ENCODE assay signal across 11 cellular contexts in genomic region chr7:151460474-151460855, GRCh38. TPM values are rescaled to one million over a fixed set of nuclear protein-coding genes. Genes with fewer than 3 reads are reported as not detected.
DNase-seq lines count a peak whose midpoint lies in the region; ATAC-seq and TF ChIP-seq lines count a peak whose summit lies in the region.
"Had no signal": no experiment of that assay in that cellular context is flagged by ENCODE, and none has a peak within 500 bp of the region (broad histone marks: within the 10 kb centered on the region; RNA-seq: fewer than 3 reads in every experiment).

No MANE protein-coding gene starts in this region.

- no peak overlapping the region for H3K4me3 Mint-ChIP-seq in naive thymus-derived CD4-positive, alpha-beta T cell

- no peaks in the 10 kb centered on the region for H3K79me1 ChIP-seq in trophoblast cell (ENCODE audit: low read length)

- no peaks in the 10 kb centered on the region for H3K79me2 ChIP-seq in trophoblast cell (ENCODE audit: control insufficient read depth, insufficient read depth, low read length, poor library complexity)

- intact Hi-C loops in ascending aorta (cut with DNase I): no loop called here
- intact Hi-C loops in left cardiac atrium (cut with DNase I): loop anchor here (2.0 to 10.0 kb wide), 3 partner anchors 58 to 294 kb away; partner anchors contain the start of gene RHEB (in 1 of the 2)
- intact Hi-C loops in naive thymus-derived CD4-positive, alpha-beta T cell (cut with micrococcal nuclease): no loop called here

- H3K18ac ChIP-seq in trophoblast cell (ENCODE audit: low read length): no peak overlapping the region

- H3K36me3 Mint-ChIP-seq in naive thymus-derived CD4-positive, alpha-beta T cell: peaks cover 12 to 36% (median 26%) of the 10 kb centered on the region in 5 donors

- H3K4me3 ChIP-seq in ascending aorta (peak overlapping the region; percentile 7 to 52), trophoblast cell (ENCODE audit: low read depth, low read length) (no peak overlapping the region)
- no peak overlapping the region for H3K4me3 ChIP-seq in naive thymus-derived CD4-positive, alpha-beta T cell (ENCODE audit: low read length)
- H3K4me3 ChIP-seq: BLaER1 treated with 17β-estradiol and CSF1 and Interleukin-3, amounts not matched to agents 10 nM and 100 nM had no signal

- no peak overlapping the region for H3K14ac ChIP-seq in trophoblast cell (ENCODE audit: low read length)

- H3K36me3 ChIP-seq in ascending aorta: peaks cover 11 to 16% of the 10 kb centered on the region in 2 donors
- H3K36me3 ChIP-seq in trophoblast cell (ENCODE audit: control insufficient read depth in 1 of 2, insufficient read depth in 2 of 2, low read length in 2 of 2): peaks cover 9 to 11% of the 10 kb centered on the region in 2 experiments
- H3K36me3 ChIP-seq in naive thymus-derived CD4-positive, alpha-beta T cell (ENCODE audit: control insufficient read depth in 2 of 3, insufficient read depth in 3 of 3, low read length in 3 of 3): peaks cover 0 to 6% (median 0%) of the 10 kb centered on the region in 3 experiments

- no peak overlapping the region for H4K8ac ChIP-seq in trophoblast cell (ENCODE audit: low read depth, low read length)

- H2BK12ac ChIP-seq in trophoblast cell (ENCODE audit: low read length): peak overlapping the region; percentile 21

- ATAC-seq in left cardiac atrium: peak; percentile 19 to 53
- no peak for ATAC-seq in GM19467 (IDR thresholded peaks at IDR 0.05; ENCODE audit: unreplicated experiment)
- ATAC-seq in naive thymus-derived CD4-positive, alpha-beta T cell: no peak

- no peak for TF ChIP-seq CTCF in ascending aorta (IDR thresholded peaks at IDR 0.05)

- H3K9ac ChIP-seq in trophoblast cell (ENCODE audit: low read length): no peak overlapping the region
- H3K9ac ChIP-seq: BLaER1 treated with 17β-estradiol and CSF1 and Interleukin-3, amounts not matched to agents 10 nM and 100 nM had no signal

- H3K9me3 ChIP-seq in ascending aorta: peaks cover 0 to 7% of the 10 kb centered on the region in 2 donors
- H3K9me3 ChIP-seq in trophoblast cell (ENCODE audit: insufficient read depth, low read depth, low read length): peaks cover 3% of the 10 kb centered on the region
- peaks cover 0 to 21% (median 0%) of the 10 kb centered on the region in 3 experiments for H3K9me3 ChIP-seq in naive thymus-derived CD4-positive, alpha-beta T cell (ENCODE audit: control insufficient read depth in 2 of 3, low read length in 3 of 3)
- H3K9me3 ChIP-seq: neutrophil had no signal

- CTCF ChIA-PET in naive thymus-derived CD4-positive, alpha-beta T cell (lab: Charles Lee): interaction anchor here (0.7 to 1.1 kb wide), 2 partner anchors 32 to 300 kb away, joined by 3 read pairs; no protein-coding TSS in a partner anchor

- peaks cover 0 to 11% (median 7%) of the 10 kb centered on the region in 5 donors for H3K27me3 Mint-ChIP-seq in naive thymus-derived CD4-positive, alpha-beta T cell

- H4K12ac ChIP-seq in trophoblast cell (ENCODE audit: low read depth, low read length): no peak overlapping the region

- H2AK5ac ChIP-seq in trophoblast cell (ENCODE audit: low read length): no peak overlapping the region

- DNase-seq in Ammon's horn (ENCODE audit: low spot score) (peak; percentile 29), ascending aorta (ENCODE audit: low spot score in 2 of 2) (no peak), left cardiac atrium (no peak), trophoblast cell (peak in 1 of 2 donors; percentile 27), NCI-H345 (lab: John Stamatoyannopoulos, UW) (no peak), pons (ENCODE audit: low spot score) (no peak)
- no peak for DNase-seq in naive thymus-derived CD4-positive, alpha-beta T cell
- DNase-seq: NCI-H1048 had no signal

- peaks cover 6 to 44% (median 16%) of the 10 kb centered on the region in 11 donors for H3K9me3 Mint-ChIP-seq in naive thymus-derived CD4-positive, alpha-beta T cell

- no peak overlapping the region for H2BK5ac ChIP-seq in trophoblast cell (ENCODE audit: low read depth, low read length, poor library complexity)

- no peak overlapping the region for H2AFZ ChIP-seq in trophoblast cell (ENCODE audit: insufficient read depth, low read length, poor library complexity)

- no peak overlapping the region for H3K23ac ChIP-seq in trophoblast cell (ENCODE audit: low read length)

- peaks cover 0 to 10% (median 0%) of the 10 kb centered on the region in 7 donors for H3K4me1 Mint-ChIP-seq in naive thymus-derived CD4-positive, alpha-beta T cell

- H2BK120ac ChIP-seq in trophoblast cell (ENCODE audit: insufficient read depth, low read length, poor library complexity): no peak overlapping the region

- POLR2A ChIA-PET in naive thymus-derived CD4-positive, alpha-beta T cell (lab: Charles Lee): no interaction called here

- peaks cover 7 to 22% of the 10 kb centered on the region in 2 donors for H3K4me1 ChIP-seq in ascending aorta
- peaks cover 12 to 20% of the 10 kb centered on the region in 2 experiments for H3K4me1 ChIP-seq in trophoblast cell (ENCODE audit: control insufficient read depth in 1 of 2, insufficient read depth in 2 of 2, low read length in 2 of 2)
- no peaks in the 10 kb centered on the region for H3K4me1 ChIP-seq in naive thymus-derived CD4-positive, alpha-beta T cell (ENCODE audit: control insufficient read depth in 2 of 2, insufficient read depth in 2 of 2, low read length in 2 of 2)

- WGBS in trophoblast cell (ENCODE audit: extremely low coverage, insufficient coverage, insufficient read length): no CpG with 5 or more reads among the region's 10 CpGs

- H3K27ac ChIP-seq in ascending aorta: peak overlapping the region; percentile 87 to 93
- H3K27ac ChIP-seq in trophoblast cell (ENCODE audit: low read depth, low read length): peak overlapping the region; percentile 39
- no peak overlapping the region for H3K27ac ChIP-seq in naive thymus-derived CD4-positive, alpha-beta T cell (ENCODE audit: low read depth, low read length)
- H3K27ac ChIP-seq: BLaER1 treated with 17β-estradiol and CSF1 and Interleukin-3, amounts not matched to agents 10 nM and 100 nM; neutrophil had no signal

- no peak overlapping the region for H3K4ac ChIP-seq in trophoblast cell (ENCODE audit: low read depth, low read length)

- no peak overlapping the region for H3K27ac Mint-ChIP-seq in naive thymus-derived CD4-positive, alpha-beta T cell

- H3K4me2 ChIP-seq in trophoblast cell (ENCODE audit: low read length): peak overlapping the region; percentile 46
- H3K4me2 ChIP-seq: BLaER1 treated with 17β-estradiol and CSF1 and Interleukin-3, amounts not matched to agents 10 nM and 100 nM had no signal

- no peak overlapping the region for H4K91ac ChIP-seq in trophoblast cell (ENCODE audit: low read depth, low read length)

- H3K27me3 ChIP-seq in ascending aorta (no peaks in the 10 kb centered on the region), trophoblast cell (ENCODE audit: insufficient read depth, low read length) (no peaks in the 10 kb centered on the region)
- H3K27me3 ChIP-seq in naive thymus-derived CD4-positive, alpha-beta T cell (ENCODE audit: control insufficient read depth in 2 of 2, insufficient read depth in 2 of 2, low read length in 2 of 2): no peaks in the 10 kb centered on the region
- H3K27me3 ChIP-seq: BLaER1 treated with 17β-estradiol and CSF1 and Interleukin-3, amounts not matched to agents 10 nM and 100 nM had no signal

RNA-seq across cellular contexts. Expression of gene CRYGN, which starts 20.5 kb away (rescaled TPM):
- total RNA-seq in ascending aorta: not detected
- under 1 TPM; 0.24 to 0.53 TPM for total RNA-seq in left cardiac atrium
- polyA plus RNA-seq in trophoblast cell (2013): 0.16 and 0.26 TPM in 2 replicates
- 1 to 10 TPM in 1 of 5 experiments, under 1 TPM in 2, not detected in 2; 0.46 to 1.1 (median 0.61) TPM for total RNA-seq in naive thymus-derived CD4-positive, alpha-beta T cell
- under 1 TPM; 0.33 to 0.48 TPM for polyA plus RNA-seq in naive thymus-derived CD4-positive, alpha-beta T cell

RNA-seq across cellular contexts. Expression of gene WDR86, which starts 50.6 kb away (rescaled TPM):
- total RNA-seq in ascending aorta: 4.0 TPM
- under 1 TPM; 0.71 to 0.84 TPM for total RNA-seq in left cardiac atrium
- polyA plus RNA-seq in trophoblast cell (2013): 6.0 and 7.3 TPM in 2 replicates
- 1 to 10 TPM in 2 of 5 experiments, not detected in 3; 1.6 to 9.7 TPM for total RNA-seq in naive thymus-derived CD4-positive, alpha-beta T cell
- polyA plus RNA-seq in naive thymus-derived CD4-positive, alpha-beta T cell: 1 to 10 TPM in 1 of 2 donors, under 1 TPM in 1; 0.24 to 3.1 TPM

RNA-seq across cellular contexts. Expression of gene RHEB, which starts 59.2 kb away (rescaled TPM):
- 68.6 TPM for total RNA-seq in ascending aorta
- 100 to 1,000 TPM; 110 to 180 TPM for total RNA-seq in left cardiac atrium
- polyA plus RNA-seq in trophoblast cell (2013): 145 and 153 TPM in 2 replicates
- total RNA-seq in naive thymus-derived CD4-positive, alpha-beta T cell: 10 to 100 TPM; 31.2 to 62.6 (median 40.2) TPM
- 10 to 100 TPM; 57.8 to 59.0 TPM for polyA plus RNA-seq in naive thymus-derived CD4-positive, alpha-beta T cell

Comparison
In these comparisons a context has a peak if more than half of its experiments do, and no peak if none do; other contexts are left out.
1. H3K4me3 ChIP-seq: peak in ascending aorta (2 of 2); none in trophoblast cell (single experiment) and naive thymus-derived CD4-positive, alpha-beta T cell (single experiment).
2. ATAC-seq: peak in left cardiac atrium (2 of 2); none in GM19467 (single experiment) and naive thymus-derived CD4-positive, alpha-beta T cell (single experiment).
3. intact Hi-C loops: an anchor here in left cardiac atrium (2.0 to 10.0 kb wide); none called in ascending aorta and naive thymus-derived CD4-positive, alpha-beta T cell.